In genomic region chr7:157621131-157621681, GRCh38 we compare ENCODE assay signal across 18 cellular contexts.
DNase-seq lines count a peak whose midpoint lies in the region; ATAC-seq, FAIRE-seq and TF ChIP-seq lines count a peak whose summit lies in the region.
"Had no signal": no experiment of that assay in that cellular context is flagged by ENCODE, and none has a peak within 500 bp of the region (broad histone marks: within the 10 kb centered on the region; RNA-seq: fewer than 3 reads in every experiment).

No MANE protein-coding gene starts in this region.

- no peak for FAIRE-seq in HepG2 (lab: Jason Lieb, UNC)

- no peaks in the 10 kb centered on the region for H3K4me1 ChIP-seq in HepG2 (ENCODE audit: insufficient read depth, low read length)
- no peaks in the 10 kb centered on the region for H3K4me1 ChIP-seq in sigmoid colon
- no peaks in the 10 kb centered on the region for H3K4me1 ChIP-seq in right atrium auricular region

- DNase-seq in LNCaP clone FGC (ENCODE audit: low read depth) (peak; percentile 72), HepG2 (ENCODE audit: low spot score) (no peak), sigmoid colon (peak; percentile 42), right atrium auricular region (ENCODE audit: low spot score) (no peak)
- no peak for DNase-seq in activated CD8-positive, alpha-beta memory T cell treated with anti-CD3 and anti-CD28 coated beads, Interleukin-2, amount 50 U/mL, for 4 hours
- DNase-seq: DMS 273 treated with DMSO at 0.1 percent for 48 hours, GF-D8, HCEC 1CT, KBM-7, NCI-H187, NCI-H2227 treated with DMSO at 0.1 percent for 48 hours, NCI-H510A treated with DMSO at 0.1 percent for 48 hours, NCI-H774, Right ventricle myocardium superior had no signal

- H3K4me3 ChIP-seq in LNCaP clone FGC (ENCODE audit: low read depth, low read length) (no peak overlapping the region), HepG2 (replicated peaks in 1 of 3; ENCODE audit: insufficient read depth in 1 of 3, low read depth in 2 of 3, low read length in 3 of 3) (no peak overlapping the region), sigmoid colon (no peak overlapping the region), right atrium auricular region (no peak overlapping the region)
- H3K4me3 ChIP-seq: GM23338, SK-N-MC had no signal

- intact Hi-C loops in HepG2 (cut with micrococcal nuclease; ENCODE audit: unreplicated experiment): no loop called here
- intact Hi-C loops in sigmoid colon (cut with DNase I): no loop called here

- in situ Hi-C loops in HepG2 (cut with HindIII; ENCODE audit: extremely low pct_ligation_motif_present, low pct_unique_long_range_greater_than_20kb): no loop called here

- no peak overlapping the region for H3K9ac ChIP-seq in HepG2 (ENCODE audit: insufficient read depth, low read depth, low read length)

- H3K27me3 ChIP-seq in HepG2 (ENCODE audit: control insufficient read depth in 1 of 2, insufficient read depth in 2 of 2, low read length in 2 of 2): peaks cover 0 to 62% of the 10 kb centered on the region in 2 experiments; a peak in 3 of 5 replicates
- no peaks in the 10 kb centered on the region for H3K27me3 ChIP-seq in sigmoid colon
- H3K27me3 ChIP-seq in right atrium auricular region: no peaks in the 10 kb centered on the region

- H2AFZ ChIP-seq in HepG2 (ENCODE audit: low read length): no peak overlapping the region
- H2AFZ ChIP-seq: GM23338 had no signal

- no peaks in the 10 kb centered on the region for H3K36me3 ChIP-seq in HepG2 (replicated peaks in 1 of 2; ENCODE audit: control insufficient read depth in 1 of 2, insufficient read depth in 2 of 2, low read length in 2 of 2)
- H3K36me3 ChIP-seq in sigmoid colon: no peaks in the 10 kb centered on the region
- no peaks in the 10 kb centered on the region for H3K36me3 ChIP-seq in right atrium auricular region

- no TSS peak for BruUV-seq in HepG2 (replicated peaks; lab: Mats Ljungman, UMichigan)

- TF ChIP-seq EP300 in HepG2 (IDR thresholded peaks at IDR 0.05; ENCODE audit: low read depth in 2 of 2, low read length in 2 of 2) (no peak), HepG2 (CRISPR knock-in tag; IDR thresholded peaks at IDR 0.05; ENCODE audit: borderline replicate concordance) (no peak), sigmoid colon (IDR thresholded peaks at IDR 0.05) (no peak)

- peak; percentile 37; the same call in 2 of the 3 replicates for ATAC-seq in HepG2
- no peak for ATAC-seq in HG03025 (IDR thresholded peaks at IDR 0.05; ENCODE audit: low FRiP score, unreplicated experiment)
- ATAC-seq: GM23338 had no signal

- no peaks in the 10 kb centered on the region for H3K9me3 ChIP-seq in HepG2 (ENCODE audit: low read length)
- H3K9me3 ChIP-seq in sigmoid colon: no peaks in the 10 kb centered on the region
- H3K9me3 ChIP-seq in right atrium auricular region: no peaks in the 10 kb centered on the region

- POLR2A ChIA-PET in HepG2 (lab: Yijun Ruan, JAX): no interaction called here

- TF ChIP-seq RAD21 in HepG2 (CRISPR knock-in tag; IDR thresholded peaks at IDR 0.05): no peak

- H3K4me2 ChIP-seq in HepG2 (ENCODE audit: low read depth, low read length): no peak overlapping the region
- H3K4me2 ChIP-seq: GM23338 had no signal

- TF ChIP-seq POLR2A in HepG2 (IDR thresholded peaks at IDR 0.05; ENCODE audit: insufficient read depth in 1 of 2, low read depth in 2 of 2, low read length in 2 of 2) (no peak), sigmoid colon (IDR thresholded peaks at IDR 0.05) (no peak)

- WGBS in HepG2 (ENCODE audit: low lambda C conversion rate): 70% methylated on average over 21 of the region's 33 CpGs
- 85% methylated on average over 33 of the region's 33 CpGs for WGBS in sigmoid colon, 2 donors

- no peaks in the 10 kb centered on the region for H4K20me1 ChIP-seq in HepG2 (ENCODE audit: insufficient read depth, low read length)

- CTCF ChIA-PET in HepG2 (lab: Yijun Ruan, JAX; ENCODE audit: low intra/inter-chr PET ratio, low total read pairs): no interaction called here

- TF ChIP-seq CTCF in C4-2B (conservative IDR thresholded peaks at IDR 0.05) (no peak), LNCaP clone FGC (IDR thresholded peaks at IDR 0.05; ENCODE audit: control insufficient read depth, extremely low read depth, insufficient read depth) (no peak), HepG2 (CRISPR knock-in tag; IDR thresholded peaks at IDR 0.05) (no peak), sigmoid colon (IDR thresholded peaks at IDR 0.05) (no peak), right atrium auricular region (IDR thresholded peaks at IDR 0.05) (no peak)

- no peaks in the 10 kb centered on the region for H3K79me2 ChIP-seq in HepG2 (ENCODE audit: insufficient read depth, low read length)

- H3K27ac ChIP-seq in C4-2B (peak overlapping the region; percentile 21), HepG2 (ENCODE audit: extremely low read length, insufficient read depth, low read length) (no peak overlapping the region), sigmoid colon (no peak overlapping the region), right atrium auricular region (no peak overlapping the region)
- H3K27ac ChIP-seq: SK-N-MC had no signal

TF ChIP-seq in HepG2, 621 proteins besides CTCF, POLR2A, EP300 and RAD21 (continues in another document):
- TF ChIP-seq HINFP (CRISPR knock-in tag; IDR thresholded peaks at IDR 0.05; ENCODE audit: low read depth) (no peak), ZNF232 (CRISPR knock-in tag; IDR thresholded peaks at IDR 0.05; ENCODE audit: borderline replicate concordance) (no peak), REXO4 (CRISPR knock-in tag; IDR thresholded peaks at IDR 0.05; ENCODE audit: borderline replicate concordance) (no peak), PCBP1 (IDR thresholded peaks at IDR 0.05; ENCODE audit: borderline replicate concordance, low read depth, low read length) (no peak), AKAP8 (CRISPR knock-in tag; IDR thresholded peaks at IDR 0.05) (no peak), NFE2L2 (IDR thresholded peaks at IDR 0.05; ENCODE audit: low read length) (no peak), ATF7-NPFF (CRISPR knock-in tag; IDR thresholded peaks at IDR 0.05; ENCODE audit: low read depth) (no peak), MEIS2 (CRISPR knock-in tag; IDR thresholded peaks at IDR 0.05) (no peak), PHF5A (CRISPR knock-in tag; IDR thresholded peaks at IDR 0.05; ENCODE audit: low read depth, unreplicated experiment) (no peak), ZNF276 (CRISPR knock-in tag; IDR thresholded peaks at IDR 0.05; ENCODE audit: low read depth) (no peak), YEATS4 (CRISPR knock-in tag; IDR thresholded peaks at IDR 0.05; ENCODE audit: borderline replicate concordance) (no peak), ZNF788 (CRISPR knock-in tag; IDR thresholded peaks at IDR 0.05; ENCODE audit: borderline replicate concordance) (no peak), ZNF589 (CRISPR knock-in tag; conservative IDR thresholded peaks at IDR 0.05) (no peak), KAT7 (CRISPR knock-in tag; IDR thresholded peaks at IDR 0.05; ENCODE audit: borderline replicate concordance) (no peak), IRF2 (CRISPR knock-in tag; IDR thresholded peaks at IDR 0.05) (no peak)
- TF ChIP-seq, protein P1, sequence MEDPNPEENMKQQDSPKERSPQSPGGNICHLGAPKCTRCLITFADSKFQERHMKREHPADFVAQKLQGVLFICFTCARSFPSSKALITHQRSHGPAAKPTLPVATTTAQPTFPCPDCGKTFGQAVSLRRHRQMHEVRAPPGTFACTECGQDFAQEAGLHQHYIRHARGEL (CRISPR knock-in tag; IDR thresholded peaks at IDR 0.05): no peak
- TF ChIP-seq, protein P2, sequence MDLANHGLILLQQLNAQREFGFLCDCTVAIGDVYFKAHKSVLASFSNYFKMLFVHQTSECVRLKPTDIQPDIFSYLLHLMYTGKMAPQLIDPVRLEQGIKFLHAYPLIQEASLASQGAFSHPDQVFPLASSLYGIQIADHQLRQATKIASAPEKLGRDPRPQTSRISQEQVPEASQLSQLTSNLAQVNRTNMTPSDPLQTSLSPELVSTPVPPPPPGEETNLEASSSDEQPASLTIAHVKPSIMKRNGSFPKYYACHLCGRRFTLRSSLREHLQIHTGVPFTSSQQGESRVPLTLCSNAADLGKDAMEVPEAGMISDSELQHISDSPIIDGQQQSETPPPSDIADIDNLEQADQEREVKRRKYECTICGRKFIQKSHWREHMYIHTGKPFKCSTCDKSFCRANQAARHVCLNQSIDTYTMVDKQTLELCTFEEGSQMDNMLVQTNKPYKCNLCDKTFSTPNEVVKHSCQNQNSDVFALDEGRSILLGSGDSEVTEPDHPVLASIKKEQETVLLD (CRISPR knock-in tag; IDR thresholded peaks at IDR 0.05; ENCODE audit: low read depth): no peak

Comparison
In these comparisons a context has a peak if more than half of its experiments do, and no peak if none do; other contexts are left out.
1. DNase-seq: peak in LNCaP clone FGC (single experiment) and sigmoid colon (single experiment); none in HepG2 (single experiment), right atrium auricular region (single experiment) and activated CD8-positive, alpha-beta memory T cell treated with anti-CD3 and anti-CD28 coated beads, Interleukin-2, amount 50 U/mL, for 4 hours (single experiment).